In genomic region chr6:137291441-137291840, GRCh38 we compare ENCODE assay signal across 10 cellular contexts.
DNase-seq lines count a peak whose midpoint lies in the region; ATAC-seq and TF ChIP-seq lines count a peak whose summit lies in the region.
"Had no signal": no experiment of that assay in that cellular context is flagged by ENCODE, and none has a peak within 500 bp of the region (broad histone marks: within the 10 kb centered on the region; RNA-seq: fewer than 3 reads in every experiment).

No MANE protein-coding gene starts in this region.

- intact Hi-C loops in activated T-helper 2 cell treated with anti-CD3 and anti-CD28 coated beads, Interferon-gamma antibody, Interleukin-2, Interleukin-4, amounts not matched to agents 10 μg/mL and 5 μg/mL and 100 μg/mL, durations not matched to agents 14 hours and 24 hours and 36 hours (cut with micrococcal nuclease) = no loop called here
- intact Hi-C loops in left cardiac atrium (cut with DNase I) (no loop called here), upper lobe of right lung (cut with DNase I) (no loop called here)

- peak overlapping the region; percentile 6 for H3K4me3 Mint-ChIP-seq in activated naive CD8-positive, alpha-beta T cell treated with anti-CD3 and anti-CD28 coated beads, Interleukin-2, amount 10 ng/mL, durations not matched to agents 7 days and 5 days
- H3K4me3 Mint-ChIP-seq in activated naive CD8-positive, alpha-beta T cell treated with anti-CD3 and anti-CD28 coated beads for 36 hours = no peak overlapping the region
- H3K4me3 Mint-ChIP-seq in activated T-helper 2 cell treated with anti-CD3 and anti-CD28 coated beads, Interferon-gamma antibody, Interleukin-2, Interleukin-4, amounts not matched to agents 10 μg/mL and 5 μg/mL and 100 μg/mL, durations not matched to agents 14 hours and 24 hours and 36 hours (ENCODE audit: low read depth) = no peak overlapping the region
- H3K4me3 Mint-ChIP-seq: T-helper 1 cell treated with Interleukin-12 subunit alpha and Interleukin-12 subunit beta and Interleukin-4 antibody, amounts not matched to agents 30 μg/mL and 1 μg/mL, for 36 hours had no signal

- peaks cover 5% of the 10 kb centered on the region for H3K9me3 Mint-ChIP-seq in activated naive CD8-positive, alpha-beta T cell treated with anti-CD3 and anti-CD28 coated beads, Interleukin-2, amount 10 ng/mL, durations not matched to agents 7 days and 5 days
- H3K9me3 Mint-ChIP-seq in activated naive CD8-positive, alpha-beta T cell treated with anti-CD3 and anti-CD28 coated beads for 36 hours = no peaks in the 10 kb centered on the region
- H3K9me3 Mint-ChIP-seq in activated T-helper 2 cell treated with anti-CD3 and anti-CD28 coated beads, Interferon-gamma antibody, Interleukin-2, Interleukin-4, amounts not matched to agents 10 μg/mL and 5 μg/mL and 100 μg/mL, durations not matched to agents 14 hours and 24 hours and 36 hours = peaks cover 4% of the 10 kb centered on the region

- H3K4me1 Mint-ChIP-seq in activated naive CD8-positive, alpha-beta T cell treated with anti-CD3 and anti-CD28 coated beads, Interleukin-2, amount 10 ng/mL, durations not matched to agents 7 days and 5 days = peaks cover 14% of the 10 kb centered on the region
- peaks cover 8% of the 10 kb centered on the region for H3K4me1 Mint-ChIP-seq in activated naive CD8-positive, alpha-beta T cell treated with anti-CD3 and anti-CD28 coated beads for 36 hours
- peaks cover 6% of the 10 kb centered on the region for H3K4me1 Mint-ChIP-seq in activated T-helper 2 cell treated with anti-CD3 and anti-CD28 coated beads, Interferon-gamma antibody, Interleukin-2, Interleukin-4, amounts not matched to agents 10 μg/mL and 5 μg/mL and 100 μg/mL, durations not matched to agents 14 hours and 24 hours and 36 hours (ENCODE audit: low read depth)

- TF ChIP-seq CTCF in upper lobe of right lung (IDR thresholded peaks at IDR 0.05) (no peak), GM10248 (IDR thresholded peaks at IDR 0.05; ENCODE audit: control extremely low read depth, extremely low read depth, low read depth, missing control alignments) (no peak)

- POLR2A ChIA-PET in activated naive CD8-positive, alpha-beta T cell treated with anti-CD3 and anti-CD28 coated beads, Interleukin-2, amount 10 ng/mL, durations not matched to agents 7 days and 5 days (lab: Charles Lee) = no interaction called here
- POLR2A ChIA-PET in GM10248 (lab: Yijun Ruan, JAX) = no interaction called here

- H3K27me3 ChIP-seq in upper lobe of right lung = no peaks in the 10 kb centered on the region
- H3K27me3 ChIP-seq: cardiac muscle cell had no signal

- H3K27ac Mint-ChIP-seq in activated naive CD8-positive, alpha-beta T cell treated with anti-CD3 and anti-CD28 coated beads, Interleukin-2, amount 10 ng/mL, durations not matched to agents 7 days and 5 days = no peak overlapping the region
- no peak overlapping the region for H3K27ac Mint-ChIP-seq in activated naive CD8-positive, alpha-beta T cell treated with anti-CD3 and anti-CD28 coated beads for 36 hours
- H3K27ac Mint-ChIP-seq in activated T-helper 2 cell treated with anti-CD3 and anti-CD28 coated beads, Interferon-gamma antibody, Interleukin-2, Interleukin-4, amounts not matched to agents 10 μg/mL and 5 μg/mL and 100 μg/mL, durations not matched to agents 14 hours and 24 hours and 36 hours = peak overlapping the region; percentile 5
- H3K27ac Mint-ChIP-seq: T-helper 1 cell treated with Interleukin-12 subunit alpha and Interleukin-12 subunit beta and Interleukin-4 antibody, amounts not matched to agents 30 μg/mL and 1 μg/mL, for 36 hours had no signal

- no peak for DNase-seq in activated naive CD8-positive, alpha-beta T cell treated with anti-CD3 and anti-CD28 coated beads, Interleukin-2, amount 10 ng/mL, durations not matched to agents 7 days and 5 days
- DNase-seq in activated naive CD8-positive, alpha-beta T cell treated with anti-CD3 and anti-CD28 coated beads for 36 hours = no peak
- no peak for DNase-seq in activated T-helper 2 cell treated with anti-CD3 and anti-CD28 coated beads, Interferon-gamma antibody, Interleukin-2, Interleukin-4, amounts not matched to agents 10 μg/mL and 5 μg/mL and 100 μg/mL, durations not matched to agents 14 hours and 24 hours and 36 hours (ENCODE audit: low spot score)
- DNase-seq in left cardiac atrium = peak; percentile 37
- DNase-seq in upper lobe of right lung = no peak
- no peak for DNase-seq in GM10248 (ENCODE audit: extremely low spot score)
- DNase-seq in stimulated activated CD4-positive, alpha-beta T cell treated with anti-CD3 and anti-CD28 coated beads, Interleukin-4, amount 100 ng/mL, for 4 hours = no peak

- no peak overlapping the region for H3K27ac ChIP-seq in upper lobe of right lung
- H3K27ac ChIP-seq: cardiac muscle cell had no signal

- peaks cover 2% of the 10 kb centered on the region for H3K36me3 Mint-ChIP-seq in activated naive CD8-positive, alpha-beta T cell treated with anti-CD3 and anti-CD28 coated beads, Interleukin-2, amount 10 ng/mL, durations not matched to agents 7 days and 5 days
- no peaks in the 10 kb centered on the region for H3K36me3 Mint-ChIP-seq in activated naive CD8-positive, alpha-beta T cell treated with anti-CD3 and anti-CD28 coated beads for 36 hours
- H3K36me3 Mint-ChIP-seq in activated T-helper 2 cell treated with anti-CD3 and anti-CD28 coated beads, Interferon-gamma antibody, Interleukin-2, Interleukin-4, amounts not matched to agents 10 μg/mL and 5 μg/mL and 100 μg/mL, durations not matched to agents 14 hours and 24 hours and 36 hours (ENCODE audit: low read depth) = no peaks in the 10 kb centered on the region

- peaks cover 12% of the 10 kb centered on the region for H3K27me3 Mint-ChIP-seq in activated naive CD8-positive, alpha-beta T cell treated with anti-CD3 and anti-CD28 coated beads, Interleukin-2, amount 10 ng/mL, durations not matched to agents 7 days and 5 days
- H3K27me3 Mint-ChIP-seq in activated naive CD8-positive, alpha-beta T cell treated with anti-CD3 and anti-CD28 coated beads for 36 hours = peaks cover 17% of the 10 kb centered on the region
- peaks cover 41% of the 10 kb centered on the region for H3K27me3 Mint-ChIP-seq in activated T-helper 2 cell treated with anti-CD3 and anti-CD28 coated beads, Interferon-gamma antibody, Interleukin-2, Interleukin-4, amounts not matched to agents 10 μg/mL and 5 μg/mL and 100 μg/mL, durations not matched to agents 14 hours and 24 hours and 36 hours (ENCODE audit: low read depth)

- no peaks in the 10 kb centered on the region for H3K36me3 ChIP-seq in upper lobe of right lung
- H3K36me3 ChIP-seq: cardiac muscle cell had no signal

- no peaks in the 10 kb centered on the region for H3K9me3 ChIP-seq in upper lobe of right lung

- CTCF ChIA-PET in GM10248 (lab: Yijun Ruan, JAX) = interaction anchor here (0.7 to 1.3 kb wide), 5 partner anchors 11 to 346 kb away, joined by 3 read pairs; no protein-coding TSS in a partner anchor

- H3K4me1 ChIP-seq in upper lobe of right lung = no peaks in the 10 kb centered on the region

- no peak overlapping the region for H3K4me3 ChIP-seq in upper lobe of right lung
- H3K4me3 ChIP-seq: cardiac muscle cell had no signal

- ATAC-seq in activated naive CD8-positive, alpha-beta T cell treated with anti-CD3 and anti-CD28 coated beads, Interleukin-2, amount 10 ng/mL, durations not matched to agents 7 days and 5 days (ENCODE audit: low read depth) = no peak
- peak; percentile 81 to 93 for ATAC-seq in left cardiac atrium
- peak; percentile 95 for ATAC-seq in upper lobe of right lung
- no peak for ATAC-seq in HG03469 (IDR thresholded peaks at IDR 0.05; ENCODE audit: unreplicated experiment)

Comparison
In these comparisons a context has a peak if more than half of its experiments do, and no peak if none do; other contexts are left out.
1. ATAC-seq: peak in left cardiac atrium (2 of 2) and upper lobe of right lung (single experiment); none in activated naive CD8-positive, alpha-beta T cell treated with anti-CD3 and anti-CD28 coated beads, Interleukin-2, amount 10 ng/mL, durations not matched to agents 7 days and 5 days (single experiment) and HG03469 (single experiment).